ENCODE assay signal across 15 cellular contexts in the genomic region with DNA sequence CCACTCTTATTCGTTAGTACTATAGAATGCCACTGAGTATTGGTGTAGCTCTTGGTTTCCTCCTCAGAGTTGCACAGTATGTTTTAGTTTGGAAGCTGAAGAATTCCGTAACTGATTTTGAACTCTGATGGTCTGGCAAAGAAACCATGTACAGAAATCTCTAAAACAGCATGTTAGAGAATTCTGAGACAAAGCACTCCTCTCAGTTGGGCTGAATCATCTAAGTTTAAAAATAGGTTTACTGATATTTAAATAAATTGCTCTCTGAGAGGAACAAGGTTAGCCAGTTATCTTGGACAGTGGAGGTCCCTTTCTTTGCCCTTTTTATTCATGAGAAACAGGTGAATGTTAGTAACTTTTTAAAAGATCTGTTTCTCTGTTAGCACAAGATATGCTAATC. TPM values are rescaled to one million over a fixed set of nuclear protein-coding genes. Genes with fewer than 3 reads are reported as not detected.
DNase-seq lines count a peak whose midpoint lies in the region; ATAC-seq and TF ChIP-seq lines count a peak whose summit lies in the region.
"Had no signal": no experiment of that assay in that cellular context is flagged by ENCODE, and none has a peak within 500 bp of the region (broad histone marks: within the 10 kb centered on the region; RNA-seq: fewer than 3 reads in every experiment).

No MANE protein-coding gene starts in this region.

- H3K36me3 Mint-ChIP-seq in activated naive CD4-positive, alpha-beta T cell treated with anti-CD3 and anti-CD28 coated beads, Interleukin-2, amount 50 U/mL, for 24 hours = peaks cover 18% of the 10 kb centered on the region
- peaks cover 52% of the 10 kb centered on the region for H3K36me3 Mint-ChIP-seq in activated naive CD4-positive, alpha-beta T cell treated with anti-CD3 and anti-CD28 coated beads, Interleukin-2, amount 10 ng/mL, durations not matched to agents 7 days and 5 days

- H3K27ac Mint-ChIP-seq in activated naive CD4-positive, alpha-beta T cell treated with anti-CD3 and anti-CD28 coated beads, Interleukin-2, amount 50 U/mL, for 24 hours = peak overlapping the region; percentile 2
- H3K27ac Mint-ChIP-seq in activated naive CD4-positive, alpha-beta T cell treated with anti-CD3 and anti-CD28 coated beads, Interleukin-2, amount 10 ng/mL, durations not matched to agents 7 days and 5 days = no peak overlapping the region

- H3K36me3 ChIP-seq in tibial artery = peaks cover 42 to 81% (median 68%) of the 10 kb centered on the region in 3 donors

- ATAC-seq in HG03378 (IDR thresholded peaks at IDR 0.05; ENCODE audit: unreplicated experiment) = no peak

- no peak for DNase-seq in activated naive CD4-positive, alpha-beta T cell treated with anti-CD3 and anti-CD28 coated beads, Interleukin-2, amount 10 ng/mL, durations not matched to agents 7 days and 5 days
- peak; percentile 33 for DNase-seq in astrocyte of the spinal cord (ENCODE audit: low read depth, low spot score)
- peak; percentile 11 for DNase-seq in fibroblast of villous mesenchyme (ENCODE audit: low read depth)
- no peak for DNase-seq in tibial artery
- DNase-seq in NCI-H446 (lab: John Stamatoyannopoulos, UW) = no peak
- DNase-seq in substantia nigra (lab: John Stamatoyannopoulos, UW) = no peak
- DNase-seq: DMS53, GM23248, NCI-H1048, NCI-H2107, NCI-H345, PC-9 had no signal

- CTCF ChIA-PET in activated naive CD4-positive, alpha-beta T cell treated with anti-CD3 and anti-CD28 coated beads, Interleukin-2, amount 10 ng/mL, durations not matched to agents 7 days and 5 days (lab: Charles Lee) = interaction anchor here (1.0 to 1.1 kb wide), 2 partner anchors 17 to 76 kb away, joined by 3 read pairs; no protein-coding TSS in a partner anchor

- H3K27ac ChIP-seq in tibial artery (peak overlapping the region; percentile 14 to 49), substantia nigra (ENCODE audit: low read depth, low read length, poor library complexity, severe bottlenecking) (no peak overlapping the region)
- H3K27ac ChIP-seq: GM23248, PC-9 had no signal

- H3K27me3 Mint-ChIP-seq in activated naive CD4-positive, alpha-beta T cell treated with anti-CD3 and anti-CD28 coated beads, Interleukin-2, amount 50 U/mL, for 24 hours = no peaks in the 10 kb centered on the region
- H3K27me3 Mint-ChIP-seq in activated naive CD4-positive, alpha-beta T cell treated with anti-CD3 and anti-CD28 coated beads, Interleukin-2, amount 10 ng/mL, durations not matched to agents 7 days and 5 days = no peaks in the 10 kb centered on the region

- peaks cover 11% of the 10 kb centered on the region for H3K4me1 Mint-ChIP-seq in activated naive CD4-positive, alpha-beta T cell treated with anti-CD3 and anti-CD28 coated beads, Interleukin-2, amount 50 U/mL, for 24 hours
- peaks cover 12% of the 10 kb centered on the region for H3K4me1 Mint-ChIP-seq in activated naive CD4-positive, alpha-beta T cell treated with anti-CD3 and anti-CD28 coated beads, Interleukin-2, amount 10 ng/mL, durations not matched to agents 7 days and 5 days

- no peak for TF ChIP-seq CTCF in astrocyte of the spinal cord (IDR thresholded peaks at IDR 0.05; ENCODE audit: low read depth, low read length)
- no peak for TF ChIP-seq CTCF in fibroblast of villous mesenchyme (IDR thresholded peaks at IDR 0.05; ENCODE audit: insufficient read depth, low read depth, low read length)
- no peak for TF ChIP-seq CTCF in tibial artery (IDR thresholded peaks at IDR 0.05)

- peaks cover 0 to 12% (median 0%) of the 10 kb centered on the region in 4 donors for H3K4me1 ChIP-seq in tibial artery

- H3K9me3 ChIP-seq in tibial artery = no peaks in the 10 kb centered on the region

- intact Hi-C loops in tibial artery (cut with DNase I; ENCODE audit: low total_unique reads) = no loop called here

- H3K4me3 ChIP-seq in astrocyte of the spinal cord (ENCODE audit: low read depth, low read length) (no peak overlapping the region), fibroblast of villous mesenchyme (ENCODE audit: low read depth, low read length) (no peak overlapping the region), tibial artery (no peak overlapping the region)
- H3K4me3 ChIP-seq: GM23248, PC-9 had no signal

- no peaks in the 10 kb centered on the region for H3K9me3 Mint-ChIP-seq in activated naive CD4-positive, alpha-beta T cell treated with anti-CD3 and anti-CD28 coated beads, Interleukin-2, amount 50 U/mL, for 24 hours
- no peaks in the 10 kb centered on the region for H3K9me3 Mint-ChIP-seq in activated naive CD4-positive, alpha-beta T cell treated with anti-CD3 and anti-CD28 coated beads, Interleukin-2, amount 10 ng/mL, durations not matched to agents 7 days and 5 days

- H3K27me3 ChIP-seq in tibial artery = no peaks in the 10 kb centered on the region

- in situ Hi-C loops in astrocyte of the spinal cord (cut with HindIII; ENCODE audit: low sequenced_read_pairs) = no loop called here

- no peak overlapping the region for H3K4me3 Mint-ChIP-seq in activated naive CD4-positive, alpha-beta T cell treated with anti-CD3 and anti-CD28 coated beads, Interleukin-2, amount 50 U/mL, for 24 hours
- no peak overlapping the region for H3K4me3 Mint-ChIP-seq in activated naive CD4-positive, alpha-beta T cell treated with anti-CD3 and anti-CD28 coated beads, Interleukin-2, amount 10 ng/mL, durations not matched to agents 7 days and 5 days

RNA-seq across cellular contexts. Expression of a gene that starts 43.8 kb away (rescaled TPM):
- total RNA-seq in fibroblast of villous mesenchyme = 1.6 TPM in 1 of 2 replicates, not detected in the other
- total RNA-seq: A673, GM23248 had no signal

Comparison
In these comparisons a context has a peak if more than half of its experiments do, and no peak if none do; other contexts are left out.
1. DNase-seq: peak in astrocyte of the spinal cord (single experiment) and fibroblast of villous mesenchyme (single experiment); none in activated naive CD4-positive, alpha-beta T cell treated with anti-CD3 and anti-CD28 coated beads, Interleukin-2, amount 10 ng/mL, durations not matched to agents 7 days and 5 days (single experiment), tibial artery (0 of 2), NCI-H446 (0 of 2) and substantia nigra (0 of 49).